ENCODE assay signal across 25 cellular contexts in the genomic region with DNA sequence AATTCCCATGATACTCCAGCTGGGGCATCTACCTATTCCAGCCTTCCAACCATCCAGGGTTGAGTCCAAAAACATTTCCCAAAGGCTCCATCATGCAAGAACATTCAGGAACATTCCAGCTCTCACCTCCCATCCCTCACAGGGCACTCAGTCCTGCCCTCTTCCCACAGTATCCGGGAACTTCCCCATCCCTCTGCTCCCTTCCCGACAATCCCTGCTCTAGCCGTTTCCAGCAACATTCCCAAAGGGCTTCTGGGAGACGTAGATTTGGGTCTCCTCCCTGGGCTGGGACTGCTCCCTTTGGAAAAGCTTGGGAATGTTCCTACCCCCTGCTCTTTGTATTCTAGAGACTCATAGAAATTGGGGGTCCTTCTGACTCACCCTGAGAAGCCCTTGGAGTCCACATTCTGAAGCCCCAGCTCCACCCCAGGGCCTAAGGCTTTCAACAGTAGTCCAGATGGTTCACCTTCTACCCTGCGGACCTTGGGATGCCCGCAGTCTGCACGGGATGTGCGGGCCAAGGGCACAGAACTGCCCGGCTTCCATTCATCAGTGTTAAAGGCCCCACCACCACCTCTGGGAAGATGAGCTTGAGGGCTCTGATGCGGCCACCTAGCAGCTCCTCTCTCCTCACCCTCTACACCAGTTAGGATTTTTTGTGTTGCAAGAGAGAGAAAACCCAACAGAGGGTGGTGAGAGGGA. TPM values are rescaled to one million over a fixed set of nuclear protein-coding genes. Genes with fewer than 3 reads are reported as not detected.
A peak's percentile ranks its signal among the peaks of the same experiment; 100 is the strongest.
DNase-seq lines count a peak whose midpoint lies in the region; ATAC-seq and TF ChIP-seq lines count a peak whose summit lies in the region.
"Had no signal": no experiment of that assay in that cellular context is flagged by ENCODE, and none has a peak within 500 bp of the region (broad histone marks: within the 10 kb centered on the region; RNA-seq: fewer than 3 reads in every experiment).

No MANE protein-coding gene starts in this region.

- H3K9me3 ChIP-seq in SK-N-SH: no peaks in the 10 kb centered on the region
- no peaks in the 10 kb centered on the region for H3K9me3 ChIP-seq in left ventricle myocardium inferior (replicated peaks)
- no peaks in the 10 kb centered on the region for H3K9me3 ChIP-seq in skeletal muscle tissue (ENCODE audit: control insufficient read depth in 3 of 3, low read length in 3 of 3)
- no peaks in the 10 kb centered on the region for H3K9me3 ChIP-seq in A673 (ENCODE audit: low read depth, low read length, poor library complexity, severe bottlenecking)
- H3K9me3 ChIP-seq: Caco-2, colonic mucosa, prostate gland had no signal

- H3K36me3 ChIP-seq in SK-N-SH (replicated peaks in 1 of 2; ENCODE audit: control insufficient read depth in 1 of 2, insufficient read depth in 2 of 2, low read length in 1 of 2) (no peaks in the 10 kb centered on the region), H7 (replicated peaks; ENCODE audit: control insufficient read depth, insufficient read depth, low read length) (no peaks in the 10 kb centered on the region), left ventricle myocardium inferior (no peaks in the 10 kb centered on the region), skeletal muscle tissue (ENCODE audit: control insufficient read depth in 3 of 3, insufficient read depth in 3 of 3, low read length in 3 of 3) (no peaks in the 10 kb centered on the region), A673 (ENCODE audit: insufficient read depth, low read length, poor library complexity, severe bottlenecking) (no peaks in the 10 kb centered on the region)
- H3K36me3 ChIP-seq: colonic mucosa, prostate gland had no signal

- H3K9me2 ChIP-seq in SK-N-SH: no peaks in the 10 kb centered on the region

- BruUV-seq in A673 (replicated peaks; lab: Mats Ljungman, UMichigan): no TSS peak

- POLR2A ChIA-PET in SK-N-SH (lab: Yijun Ruan, JAX): no interaction called here
- POLR2A ChIA-PET in A673 (lab: Charles Lee; ENCODE audit: low non-redundant PET): no interaction called here

- H3K9ac ChIP-seq in SK-N-SH (no peak overlapping the region), skeletal muscle tissue (ENCODE audit: low read depth in 1 of 3, low read length in 3 of 3) (no peak overlapping the region)

- no peaks in the 10 kb centered on the region for H3K79me2 ChIP-seq in SK-N-SH (ENCODE audit: insufficient read depth)

- peak overlapping the region in 1 of 2 experiments; percentile 86; a peak in 1 of 4 replicates for H3K27ac ChIP-seq in SK-N-SH (ENCODE audit: low read depth in 2 of 2, low read length in 1 of 2)
- H3K27ac ChIP-seq in left ventricle myocardium inferior (replicated peaks): peak overlapping the region; percentile 36
- H3K27ac ChIP-seq in skeletal muscle tissue (ENCODE audit: low read depth, low read length): peak overlapping the region; percentile 70
- H3K27ac ChIP-seq in A673 (ENCODE audit: low read depth, low read length, poor library complexity, severe bottlenecking): no peak overlapping the region
- H3K27ac ChIP-seq: C4-2B, colonic mucosa, prostate gland had no signal

- TF ChIP-seq CTCF in SK-N-SH (IDR thresholded peaks at IDR 0.05) (no peak), left ventricle myocardium inferior (IDR thresholded peaks at IDR 0.05; ENCODE audit: borderline replicate concordance) (no peak), A673 (conservative IDR thresholded peaks at IDR 0.05; ENCODE audit: low read depth, low read length) (no peak)

- CTCF ChIA-PET in SK-N-SH (lab: Yijun Ruan, JAX): interaction anchor here (0.7 to 11.7 kb wide), 13 partner anchors 9 to 113 kb away, joined by 3 to 144 read pairs (median 4); a partner anchor contains a TSS
- CTCF ChIA-PET in A673 (lab: Charles Lee): no interaction called here

- no peaks in the 10 kb centered on the region for H3F3A ChIP-seq in SK-N-SH (replicated peaks; ENCODE audit: insufficient read depth)

- DNase-seq in SK-N-SH: peak; percentile 12
- peak; percentile 20 for DNase-seq in H7
- DNase-seq in left ventricle myocardium inferior: no peak
- no peak for DNase-seq in cerebellum (ENCODE audit: low spot score)
- DNase-seq in A673 (ENCODE audit: low spot score): no peak
- DNase-seq: 8988T; activated naive CD8-positive, alpha-beta T cell treated with anti-CD3 and anti-CD28 coated beads, Interleukin-2, amount 10 ng/mL, durations not matched to agents 7 days and 5 days; colonic mucosa; DMS79; effector memory CD4-positive, alpha-beta T cell; mesendoderm; NCI-H2107; RPMI8226; stimulated activated CD4-positive, alpha-beta T cell treated with anti-CD3 and anti-CD28 coated beads, Interleukin-15, amount 100 ng/mL, for 24 hours; stimulated activated CD4-positive, alpha-beta T cell treated with anti-CD3 and anti-CD28 coated beads, Interleukin-4, amount 100 ng/mL, for 4 hours had no signal

- intact Hi-C loops in left ventricle myocardium inferior (cut with micrococcal nuclease) (no loop called here), A673 (cut with micrococcal nuclease; ENCODE audit: unreplicated experiment) (no loop called here)

- TF ChIP-seq EP300 in SK-N-SH (IDR thresholded peaks at IDR 0.05; ENCODE audit: borderline replicate concordance in 1 of 2, low read depth in 1 of 2, low read length in 1 of 2): 0 out of 4 replicates have a peak, but pooled peaks of 1 of the 2 experiments have one; percentile 2

- H2AFZ ChIP-seq in SK-N-SH (ENCODE audit: low read depth): no peak overlapping the region

- TF ChIP-seq RAD21 in SK-N-SH (IDR thresholded peaks at IDR 0.05; ENCODE audit: low read length): no peak

- H3K4me2 ChIP-seq in SK-N-SH: no peak overlapping the region

- H3K27me3 ChIP-seq in SK-N-SH (ENCODE audit: insufficient read depth) (peaks cover 4% of the 10 kb centered on the region; the same call in 1 of the 2 replicates), H7 (ENCODE audit: control insufficient read depth, insufficient read depth, low read length) (no peaks in the 10 kb centered on the region), left ventricle myocardium inferior (ENCODE audit: low read depth) (peaks cover 11% of the 10 kb centered on the region), skeletal muscle tissue (ENCODE audit: control insufficient read depth in 3 of 3, insufficient read depth in 3 of 3, low read length in 3 of 3) (peaks cover 0 to 6% (median 3%) of the 10 kb centered on the region in 3 donors), A673 (replicated peaks; ENCODE audit: insufficient read depth, low read depth, low read length, poor library complexity) (no peaks in the 10 kb centered on the region)
- H3K27me3 ChIP-seq: colonic mucosa had no signal

- ATAC-seq in SK-N-SH treated with all-trans-retinoic acid at 6 μM for 48 hours (no peak), GM19351 (IDR thresholded peaks at IDR 0.05; ENCODE audit: unreplicated experiment) (no peak)
- ATAC-seq: left lobe of liver had no signal

- H3K4me3 ChIP-seq in SK-N-SH (ENCODE audit: low read depth in 2 of 2, low read length in 1 of 2) (no peak overlapping the region), H7 (ENCODE audit: insufficient read depth, low read depth, low read length) (no peak overlapping the region), left ventricle myocardium inferior (no peak overlapping the region), skeletal muscle tissue (ENCODE audit: low read length in 3 of 3) (no peak overlapping the region), A673 (ENCODE audit: low read depth, low read length, poor library complexity, severe bottlenecking) (no peak overlapping the region)
- H3K4me3 ChIP-seq: colonic mucosa, prostate gland had no signal

- peaks cover 2 to 63% of the 10 kb centered on the region in 2 experiments for H3K4me1 ChIP-seq in SK-N-SH (ENCODE audit: control insufficient read depth in 1 of 2, insufficient read depth in 2 of 2, low read depth in 1 of 2, low read length in 1 of 2)
- peaks cover 19% of the 10 kb centered on the region for H3K4me1 ChIP-seq in left ventricle myocardium inferior
- peaks cover 15 to 34% (median 21%) of the 10 kb centered on the region in 3 donors for H3K4me1 ChIP-seq in skeletal muscle tissue (ENCODE audit: control insufficient read depth in 3 of 3, insufficient read depth in 3 of 3, low read length in 3 of 3)
- no peaks in the 10 kb centered on the region for H3K4me1 ChIP-seq in A673 (ENCODE audit: insufficient read depth, low read length, poor library complexity, severe bottlenecking)
- H3K4me1 ChIP-seq: Caco-2, prostate gland had no signal

- no peaks in the 10 kb centered on the region for H4K20me1 ChIP-seq in SK-N-SH (ENCODE audit: insufficient read depth)

- WGBS in SK-N-SH (ENCODE audit: low lambda C conversion rate): 80% methylated on average over 10 of the region's 10 CpGs

TF ChIP-seq in SK-N-SH, 30 proteins besides CTCF, POLR2A, EP300 and RAD21 (continues in another document):
- TF ChIP-seq, protein P1, sequence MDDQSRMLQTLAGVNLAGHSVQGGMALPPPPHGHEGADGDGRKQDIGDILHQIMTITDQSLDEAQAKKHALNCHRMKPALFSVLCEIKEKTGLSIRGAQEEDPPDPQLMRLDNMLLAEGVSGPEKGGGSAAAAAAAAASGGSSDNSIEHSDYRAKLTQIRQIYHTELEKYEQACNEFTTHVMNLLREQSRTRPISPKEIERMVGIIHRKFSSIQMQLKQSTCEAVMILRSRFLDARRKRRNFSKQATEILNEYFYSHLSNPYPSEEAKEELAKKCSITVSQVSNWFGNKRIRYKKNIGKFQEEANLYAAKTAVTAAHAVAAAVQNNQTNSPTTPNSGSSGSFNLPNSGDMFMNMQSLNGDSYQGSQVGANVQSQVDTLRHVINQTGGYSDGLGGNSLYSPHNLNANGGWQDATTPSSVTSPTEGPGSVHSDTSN (IDR thresholded peaks at IDR 0.05): no peak

TF ChIP-seq in SK-N-SH treated with all-trans-retinoic acid at 6 μM for 48 hours, 23 proteins besides CTCF, POLR2A, EP300 and RAD21 (continues in another document):
- TF ChIP-seq ARNTL (CRISPR knock-in tag; IDR thresholded peaks at IDR 0.05; ENCODE audit: borderline replicate concordance, low read depth) (no peak), ISL1 (CRISPR knock-in tag; IDR thresholded peaks at IDR 0.05) (no peak)

RNA-seq across cellular contexts. Expression of a gene that starts 25.4 kb away (rescaled TPM):
- 0.44 and 0.76 TPM in 2 replicates for polyA plus RNA-seq in SK-N-SH (2012; rRNA removed)
- 0.37 and 0.59 TPM in 2 replicates for polyA plus RNA-seq in SK-N-SH (2012; cell fraction: cytosol; rRNA removed)
- polyA plus RNA-seq in SK-N-SH (2012; cell fraction: nucleus; rRNA removed): 0.52 and 0.66 TPM in 2 replicates
- 7.9 and 8.7 TPM in 2 replicates for total RNA-seq in H7 (2014; rRNA removed; shearing (Covaris generic))
- total RNA-seq in left ventricle myocardium inferior (8.9 TPM), skeletal muscle tissue (20.4 TPM), cerebellum (28.9 TPM), A673 (2021) (39.6 and 60.6 TPM in 2 replicates)
- total RNA-seq: epithelial cell of proximal tubule had no signal

RNA-seq across cellular contexts. Expression of a gene that starts 55.1 kb away (rescaled TPM):
- 0.30 and 0.31 TPM in 2 replicates for polyA plus RNA-seq in SK-N-SH (2012; rRNA removed)
- 0.14 and 0.16 TPM in 2 replicates for polyA plus RNA-seq in SK-N-SH (2012; cell fraction: cytosol; rRNA removed)
- polyA plus RNA-seq in SK-N-SH (2012; cell fraction: nucleus; rRNA removed): 0.25 and 0.34 TPM in 2 replicates
- 1.7 and 2.4 TPM in 2 replicates for total RNA-seq in H7 (2014; rRNA removed; shearing (Covaris generic))
- total RNA-seq in left ventricle myocardium inferior (4.0 TPM), skeletal muscle tissue (0.52 TPM), cerebellum (4.6 TPM), A673 (2021) (0.21 and 0.46 TPM in 2 replicates)
- total RNA-seq: bronchial epithelial cell, OCI-LY7 had no signal

Comparison
In these comparisons a context has a peak if more than half of its experiments do, and no peak if none do; other contexts are left out.
1. DNase-seq: peak in SK-N-SH (single experiment) and H7 (single experiment); none in left ventricle myocardium inferior (single experiment), cerebellum (single experiment) and A673 (single experiment).